In genomic region chr2:47147011-47147410, GRCh38 we compare ENCODE assay signal across 10 cellular contexts. TPM values are rescaled to one million over a fixed set of nuclear protein-coding genes. Genes with fewer than 3 reads are reported as not detected.
"Had no signal": no experiment of that assay in that cellular context is flagged by ENCODE, and none has a peak within 500 bp of the region (broad histone marks: within the 10 kb centered on the region; RNA-seq: fewer than 3 reads in every experiment).

No MANE protein-coding gene starts in this region.

- H3K9ac ChIP-seq: GM23248 had no signal

- DNase-seq: GM23248, GOT3, H7, HFFc6, IMR-90 had no signal

- H2AFZ ChIP-seq: GM23248 had no signal

- FAIRE-seq: K562 had no signal

- H3K27ac ChIP-seq: GM23248, HL-60 had no signal

- H3K9me3 ChIP-seq: HAP-1 had no signal

- ATAC-seq: HCT116, K562 had no signal

- H3K4me3 ChIP-seq: GM23248, HAP-1, K562 had no signal

- H3K4me1 ChIP-seq: HAP-1 had no signal

RNA-seq across cellular contexts. Expression of gene STPG4, which starts 8.1 kb away (rescaled TPM):
- total RNA-seq: GM23248, H4, H7 had no signal
- polyA plus RNA-seq: GM23248 had no signal
